39 cellular contexts compared by ENCODE assay signal in genomic region chr3:125090649-125091048, GRCh38.
"Had no signal": no experiment of that assay in that cellular context is flagged by ENCODE, and none has a peak within 500 bp of the region (broad histone marks: within the 10 kb centered on the region; RNA-seq: fewer than 3 reads in every experiment).

No MANE protein-coding gene starts in this region.

- H3K4me1 ChIP-seq: adrenal gland, ascending aorta, body of pancreas, breast epithelium, colonic mucosa had no signal

- DNase-seq: activated effector memory CD4-positive, alpha-beta T cell treated with anti-CD3 and anti-CD28 coated beads, Interleukin-2, amount 50 U/mL, for 16 hours; activated effector memory CD4-positive, alpha-beta T cell treated with Interleukin-2 at 50 U/mL for 16 hours; activated gamma-delta T cell; activated gamma-delta T cell treated with Interleukin-2 at 50 U/mL for 16 hours; activated naive CD4-positive, alpha-beta T cell; activated naive CD4-positive, alpha-beta T cell treated with anti-CD3 and anti-CD28 coated beads for 36 hours; activated naive CD4-positive, alpha-beta T cell treated with anti-CD3 and anti-CD28 coated beads, Interleukin-2, amount 10 ng/mL, durations not matched to agents 7 days and 5 days; activated naive CD4-positive, alpha-beta T cell treated with anti-CD3 and anti-CD28 coated beads, Interleukin-2, amount 50 U/mL, for 16 hours; activated naive CD4-positive, alpha-beta T cell treated with Interleukin-2 at 50 U/mL for 16 hours; activated naive CD8-positive, alpha-beta T cell treated with anti-CD3 and anti-CD28 coated beads for 36 hours; activated naive CD8-positive, alpha-beta T cell treated with anti-CD3 and anti-CD28 coated beads, Interleukin-2, amount 10 ng/mL, durations not matched to agents 7 days and 5 days; activated naive CD8-positive, alpha-beta T cell treated with anti-CD3 and anti-CD28 coated beads, Interleukin-2, amount 50 U/mL, for 24 hours; activated T-cell treated with anti-CD3 and anti-CD28 coated beads, Interleukin-2, amount 50 U/mL, for 4 hours; activated T-cell treated with anti-CD3 and anti-CD28 coated beads, Interleukin-2, amount 50 U/mL, for 48 hours; activated T-cell treated with anti-CD3 and anti-CD28 coated beads, Interleukin-2, amount 50 U/mL, for 72 hours; adrenal gland; amniotic stem cell; amygdala; anterior cingulate cortex; aorta; body of pancreas; brain microvascular endothelial cell; caudate nucleus; central memory CD4-positive, alpha-beta T cell; cerebellar nuclear complex; colonic mucosa had no signal

- H3K27ac Mint-ChIP-seq: activated naive CD4-positive, alpha-beta T cell treated with anti-CD3 and anti-CD28 coated beads for 36 hours; activated naive CD4-positive, alpha-beta T cell treated with anti-CD3 and anti-CD28 coated beads, Interleukin-2, amount 10 ng/mL, durations not matched to agents 7 days and 5 days; activated naive CD4-positive, alpha-beta T cell treated with anti-CD3 and anti-CD28 coated beads, Interleukin-2, amount 50 U/mL, for 24 hours; activated naive CD4-positive, alpha-beta T cell treated with anti-CD3 and anti-CD28 coated beads, Interleukin-2, amount 50 U/mL, for 72 hours; activated naive CD8-positive, alpha-beta T cell; activated naive CD8-positive, alpha-beta T cell treated with anti-CD3 and anti-CD28 coated beads for 36 hours; activated naive CD8-positive, alpha-beta T cell treated with anti-CD3 and anti-CD28 coated beads, Interleukin-2, amount 10 ng/mL, durations not matched to agents 7 days and 5 days; activated naive CD8-positive, alpha-beta T cell treated with anti-CD3 and anti-CD28 coated beads, Interleukin-2, amount 50 U/mL, for 24 hours; activated T-cell treated with anti-CD3 and anti-CD28 coated beads, Interleukin-2, amount 50 U/mL, for 72 hours; activated T-helper 1 cell treated with anti-CD3 and anti-CD28 coated beads, Interleukin-12 subunit alpha, Interleukin-12 subunit beta, Interleukin-2, Interleukin-4 antibody, amounts not matched to agents 30 ng/mL and 10 ng/mL and 1 ng/mL, durations not matched to agents 14 hours and 24 hours and 36 hours; activated T-helper 17 cell treated with anti-CD3 and anti-CD28 coated beads, Interleukin-2, amount 50 U/mL, for 72 hours; activated T-helper 2 cell treated with anti-CD3 and anti-CD28 coated beads, Interferon-gamma antibody, Interleukin-2, Interleukin-4, amounts not matched to agents 10 μg/mL and 5 μg/mL and 100 μg/mL, durations not matched to agents 14 hours and 24 hours and 36 hours; brain had no signal

- H3K4me3 ChIP-seq: adrenal gland, ascending aorta, body of pancreas, breast epithelium, cardiac muscle cell, colonic mucosa had no signal

- FAIRE-seq: bronchial epithelial cell, colon had no signal

- H3K4me3 Mint-ChIP-seq: activated naive CD4-positive, alpha-beta T cell treated with anti-CD3 and anti-CD28 coated beads for 36 hours; activated naive CD4-positive, alpha-beta T cell treated with anti-CD3 and anti-CD28 coated beads, Interleukin-2, amount 10 ng/mL, durations not matched to agents 7 days and 5 days; activated naive CD4-positive, alpha-beta T cell treated with anti-CD3 and anti-CD28 coated beads, Interleukin-2, amount 50 U/mL, for 24 hours; activated naive CD8-positive, alpha-beta T cell; activated naive CD8-positive, alpha-beta T cell treated with anti-CD3 and anti-CD28 coated beads for 36 hours; activated naive CD8-positive, alpha-beta T cell treated with anti-CD3 and anti-CD28 coated beads, Interleukin-2, amount 10 ng/mL, durations not matched to agents 7 days and 5 days; activated naive CD8-positive, alpha-beta T cell treated with anti-CD3 and anti-CD28 coated beads, Interleukin-2, amount 50 U/mL, for 24 hours; activated T-cell treated with anti-CD3 and anti-CD28 coated beads, Interleukin-2, amount 50 U/mL, for 4 hours; activated T-cell treated with anti-CD3 and anti-CD28 coated beads, Interleukin-2, amount 50 U/mL, for 72 hours; activated T-helper 1 cell treated with anti-CD3 and anti-CD28 coated beads, Interleukin-12 subunit alpha, Interleukin-12 subunit beta, Interleukin-2, Interleukin-4 antibody, amounts not matched to agents 30 ng/mL and 10 ng/mL and 1 ng/mL, durations not matched to agents 14 hours and 24 hours and 36 hours; activated T-helper 17 cell treated with anti-CD3 and anti-CD28 coated beads, Interleukin-2, amount 50 U/mL, for 72 hours; brain; central memory CD8-positive, alpha-beta T cell had no signal

- H3K4me1 Mint-ChIP-seq: activated naive CD4-positive, alpha-beta T cell treated with anti-CD3 and anti-CD28 coated beads, Interleukin-2, amount 10 ng/mL, durations not matched to agents 7 days and 5 days; activated naive CD4-positive, alpha-beta T cell treated with anti-CD3 and anti-CD28 coated beads, Interleukin-2, amount 50 U/mL, for 24 hours; activated naive CD8-positive, alpha-beta T cell treated with anti-CD3 and anti-CD28 coated beads for 36 hours; activated naive CD8-positive, alpha-beta T cell treated with anti-CD3 and anti-CD28 coated beads, Interleukin-2, amount 10 ng/mL, durations not matched to agents 7 days and 5 days; activated naive CD8-positive, alpha-beta T cell treated with anti-CD3 and anti-CD28 coated beads, Interleukin-2, amount 50 U/mL, for 24 hours; activated T-helper 17 cell treated with anti-CD3 and anti-CD28 coated beads, Interleukin-2, amount 50 U/mL, for 72 hours; brain; central memory CD8-positive, alpha-beta T cell had no signal

- H3K36me3 Mint-ChIP-seq: activated naive CD4-positive, alpha-beta T cell treated with anti-CD3 and anti-CD28 coated beads, Interleukin-2, amount 10 ng/mL, durations not matched to agents 7 days and 5 days; activated naive CD4-positive, alpha-beta T cell treated with anti-CD3 and anti-CD28 coated beads, Interleukin-2, amount 50 U/mL, for 24 hours; activated naive CD4-positive, alpha-beta T cell treated with anti-CD3 and anti-CD28 coated beads, Interleukin-2, amount 50 U/mL, for 72 hours; activated naive CD8-positive, alpha-beta T cell; activated naive CD8-positive, alpha-beta T cell treated with anti-CD3 and anti-CD28 coated beads for 36 hours had no signal

- H3K27me3 Mint-ChIP-seq: activated naive CD4-positive, alpha-beta T cell treated with anti-CD3 and anti-CD28 coated beads, Interleukin-2, amount 50 U/mL, for 24 hours; activated naive CD8-positive, alpha-beta T cell; activated naive CD8-positive, alpha-beta T cell treated with anti-CD3 and anti-CD28 coated beads for 36 hours; brain had no signal

- ATAC-seq: activated naive CD4-positive, alpha-beta T cell treated with anti-CD3 and anti-CD28 coated beads, Interleukin-2, amount 50 U/mL, for 72 hours; activated naive CD8-positive, alpha-beta T cell treated with anti-CD3 and anti-CD28 coated beads, Interleukin-2, amount 50 U/mL, for 24 hours; activated T-cell treated with anti-CD3 and anti-CD28 coated beads, Interleukin-2, amount 50 U/mL, for 4 hours; activated T-cell treated with anti-CD3 and anti-CD28 coated beads, Interleukin-2, amount 50 U/mL, for 72 hours; activated T-helper 17 cell treated with anti-CD3 and anti-CD28 coated beads, Interleukin-2, amount 50 U/mL, for 72 hours; body of pancreas had no signal

- H3K9me3 Mint-ChIP-seq: activated naive CD4-positive, alpha-beta T cell treated with anti-CD3 and anti-CD28 coated beads for 36 hours; activated naive CD4-positive, alpha-beta T cell treated with anti-CD3 and anti-CD28 coated beads, Interleukin-2, amount 50 U/mL, for 24 hours; activated naive CD8-positive, alpha-beta T cell treated with anti-CD3 and anti-CD28 coated beads, Interleukin-2, amount 50 U/mL, for 24 hours; activated T-cell treated with anti-CD3 and anti-CD28 coated beads, Interleukin-2, amount 50 U/mL, for 4 hours; activated T-helper 17 cell treated with anti-CD3 and anti-CD28 coated beads, Interleukin-2, amount 50 U/mL, for 72 hours; central memory CD8-positive, alpha-beta T cell had no signal

- H3K27me3 ChIP-seq: adrenal gland, ascending aorta, body of pancreas, brain microvascular endothelial cell, breast epithelium, cardiac muscle cell, colonic mucosa had no signal

- H3K36me3 ChIP-seq: adrenal gland, ascending aorta, brain microvascular endothelial cell, breast epithelium, cardiac muscle cell, colonic mucosa had no signal

- H3K27ac ChIP-seq: adrenal gland, ascending aorta, body of pancreas, brain microvascular endothelial cell, breast epithelium, cardiac muscle cell, colonic mucosa had no signal

- H3K9me3 ChIP-seq: adrenal gland, ascending aorta, body of pancreas, breast epithelium, colonic mucosa had no signal
